ENCODE assay signal across 19 cellular contexts in the genomic region with DNA sequence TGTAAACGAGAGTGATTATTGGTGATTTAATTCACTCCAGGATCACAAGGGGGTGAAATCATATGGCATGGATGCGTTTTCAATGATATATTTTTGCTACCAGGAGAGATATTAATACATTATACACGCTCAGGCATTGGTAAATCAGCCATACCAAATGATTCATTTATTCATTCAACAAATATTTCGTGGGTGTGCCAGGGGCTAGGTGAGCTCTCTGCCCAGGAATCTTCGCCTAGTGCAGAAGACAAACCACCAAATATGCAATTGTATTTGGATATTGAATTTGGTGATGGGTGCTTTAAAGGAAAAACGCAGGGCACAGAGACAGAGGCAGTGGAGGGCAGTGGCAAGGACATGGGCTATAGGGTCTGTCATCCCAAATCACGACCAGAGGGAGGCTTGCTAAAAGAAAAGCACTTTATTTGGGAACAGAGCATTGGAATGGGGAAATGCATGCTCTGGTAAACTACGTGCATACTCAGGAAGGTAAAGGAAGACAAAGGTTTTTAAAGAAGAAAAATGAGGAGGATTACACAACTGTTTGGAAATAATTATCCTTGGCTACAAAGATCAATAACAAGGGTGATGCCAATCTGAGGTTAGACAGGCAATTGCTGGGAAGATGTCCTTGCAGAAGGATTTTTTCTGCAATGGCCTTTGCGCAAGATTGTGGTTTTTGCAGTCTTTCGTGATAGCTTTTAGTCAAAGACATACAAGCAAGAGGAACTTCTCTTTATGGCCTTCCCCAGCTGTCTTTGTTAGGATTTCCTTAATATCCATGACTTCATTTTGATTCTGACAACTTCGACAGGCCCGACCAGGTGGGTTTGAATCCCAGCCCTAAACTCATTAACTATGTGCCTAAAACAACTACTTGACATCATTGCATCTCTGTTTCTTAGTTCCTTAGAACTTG. TPM values are rescaled to one million over a fixed set of nuclear protein-coding genes. Genes with fewer than 3 reads are reported as not detected.
DNase-seq lines count a peak whose midpoint lies in the region; FAIRE-seq and TF ChIP-seq lines count a peak whose summit lies in the region.
"Had no signal": no experiment of that assay in that cellular context is flagged by ENCODE, and none has a peak within 500 bp of the region (broad histone marks: within the 10 kb centered on the region; RNA-seq: fewer than 3 reads in every experiment).

No MANE protein-coding gene starts in this region.

- H3K27ac Mint-ChIP-seq in MCF 10A (ENCODE audit: low read depth, unreplicated experiment) (peak overlapping the region; percentile 77), osteocyte (ENCODE audit: unreplicated experiment) (no peak overlapping the region)
- H3K27ac Mint-ChIP-seq: activated CD8-positive, alpha-beta T cell treated with anti-CD3 and anti-CD28 coated beads, Interleukin-2, amount 10 ng/mL, durations not matched to agents 7 days and 5 days; activated T-helper 2 cell treated with anti-CD3 and anti-CD28 coated beads, Interferon-gamma antibody, Interleukin-2, Interleukin-4, amounts not matched to agents 10 μg/mL and 5 μg/mL and 100 μg/mL, durations not matched to agents 14 hours and 24 hours and 36 hours; CD8-positive, alpha-beta memory T cell; type B pancreatic cell had no signal

- H3K79me1 ChIP-seq in H1 (ENCODE audit: low read depth, low read length) = no peaks in the 10 kb centered on the region

- H3K4me1 Mint-ChIP-seq in MCF 10A (ENCODE audit: insufficient read depth, unreplicated experiment) (peaks cover 18% of the 10 kb centered on the region), osteocyte (ENCODE audit: unreplicated experiment) (no peaks in the 10 kb centered on the region)
- H3K4me1 Mint-ChIP-seq: CD8-positive, alpha-beta memory T cell had no signal

- H4K91ac ChIP-seq in H1 (replicated peaks; ENCODE audit: insufficient read length, low read length) = no peak overlapping the region

- H3K4me1 ChIP-seq in breast epithelium = no peaks in the 10 kb centered on the region
- H3K4me1 ChIP-seq in H1 (replicated peaks in 1 of 4; ENCODE audit: control insufficient read depth in 3 of 4, insufficient read depth in 4 of 4, low read length in 3 of 4) = no peaks in the 10 kb centered on the region
- H3K4me1 ChIP-seq in HAP-1 = no peaks in the 10 kb centered on the region

- no peaks in the 10 kb centered on the region for H4K20me1 ChIP-seq in H1 (replicated peaks in 1 of 2; ENCODE audit: control insufficient read depth in 1 of 2, insufficient read depth in 2 of 2, low read length in 2 of 2)

- H3K27ac ChIP-seq in breast epithelium = peak overlapping the region in 1 of 2 donors; percentile 2
- H3K27ac ChIP-seq in H1 (ENCODE audit: low read depth, low read length) = no peak overlapping the region
- H3K27ac ChIP-seq: coronary artery, WERI-Rb-1 had no signal

- no peaks in the 10 kb centered on the region for H3K27me3 Mint-ChIP-seq in MCF 10A (ENCODE audit: insufficient read depth, unreplicated experiment)
- H3K27me3 Mint-ChIP-seq in osteocyte (ENCODE audit: unreplicated experiment) = peaks cover 7% of the 10 kb centered on the region

- TF ChIP-seq POLR2A in breast epithelium (IDR thresholded peaks at IDR 0.05) = no peak
- no peak for TF ChIP-seq POLR2A in H1 (IDR thresholded peaks at IDR 0.05; ENCODE audit: control extremely low read depth in 1 of 2, low read depth in 2 of 2, low read length in 2 of 2)

- H3K9me3 Mint-ChIP-seq in MCF 10A (ENCODE audit: unreplicated experiment) = no peaks in the 10 kb centered on the region
- no peaks in the 10 kb centered on the region for H3K9me3 Mint-ChIP-seq in osteocyte (ENCODE audit: unreplicated experiment)
- H3K9me3 Mint-ChIP-seq: activated T-helper 2 cell treated with anti-CD3 and anti-CD28 coated beads, Interferon-gamma antibody, Interleukin-2, Interleukin-4, amounts not matched to agents 10 μg/mL and 5 μg/mL and 100 μg/mL, durations not matched to agents 14 hours and 24 hours and 36 hours; CD8-positive, alpha-beta memory T cell; type B pancreatic cell had no signal

- no peak overlapping the region for H3K4me2 ChIP-seq in H1 (ENCODE audit: insufficient read depth in 1 of 2, low read depth in 2 of 2, low read length in 2 of 2)

- no TSS peak for BruUV-seq in MCF 10A (replicated peaks; lab: Mats Ljungman, UMichigan)

- no peak for TF ChIP-seq RAD21 in H1 (IDR thresholded peaks at IDR 0.05 in 1 of 2, conservative IDR thresholded peaks at IDR 0.05 in 1 of 2; ENCODE audit: low read depth in 2 of 2, low read length in 2 of 2)

- H3K36me3 ChIP-seq in breast epithelium (no peaks in the 10 kb centered on the region), H1 (ENCODE audit: control insufficient read depth in 2 of 4, insufficient read depth in 4 of 4, low read length in 3 of 4) (no peaks in the 10 kb centered on the region), HAP-1 (replicated peaks) (no peaks in the 10 kb centered on the region)
- H3K36me3 ChIP-seq: WERI-Rb-1 had no signal

- H3K56ac ChIP-seq in H1 (replicated peaks; ENCODE audit: insufficient read length, low read depth, low read length) = no peak overlapping the region

- no peak overlapping the region for H2BK5ac ChIP-seq in H1 (ENCODE audit: low read depth, low read length)

- H3K18ac ChIP-seq in H1 (ENCODE audit: extremely low read depth, low read length) = no peak overlapping the region

- no peak overlapping the region for H2BK12ac ChIP-seq in H1 (ENCODE audit: low read depth, low read length)

- no peak for TF ChIP-seq CTCF in MCF 10A (IDR thresholded peaks at IDR 0.05; ENCODE audit: unreplicated experiment)
- no peak for TF ChIP-seq CTCF in breast epithelium (IDR thresholded peaks at IDR 0.05)
- no peak for TF ChIP-seq CTCF in H1 (IDR thresholded peaks at IDR 0.05; ENCODE audit: control extremely low read depth in 1 of 3, insufficient read depth in 1 of 3, low read depth in 1 of 3, low read length in 3 of 3)
- no peak for TF ChIP-seq CTCF in osteocyte (IDR thresholded peaks at IDR 0.05)

- no peaks in the 10 kb centered on the region for H3K9me3 ChIP-seq in breast epithelium
- H3K9me3 ChIP-seq in H1 (ENCODE audit: insufficient read depth in 2 of 2, low read depth in 1 of 2, low read length in 1 of 2) = no peaks in the 10 kb centered on the region
- no peaks in the 10 kb centered on the region for H3K9me3 ChIP-seq in HAP-1

- FAIRE-seq in H1 (lab: Jason Lieb, UNC) = no peak
- FAIRE-seq in urothelium cell line (lab: Jason Lieb, UNC) = no peak
- FAIRE-seq: GM12878 had no signal

- 0 out of 2 replicates have a peak overlapping the region, but pooled peaks have one; percentile 3 for H2AFZ ChIP-seq in H1 (ENCODE audit: low read length)

- H3K36me3 Mint-ChIP-seq in MCF 10A (ENCODE audit: insufficient read depth, unreplicated experiment) (no peaks in the 10 kb centered on the region), osteocyte (ENCODE audit: unreplicated experiment) (no peaks in the 10 kb centered on the region)
- H3K36me3 Mint-ChIP-seq: type B pancreatic cell had no signal

- H3K14ac ChIP-seq in H1 (ENCODE audit: insufficient read length) = no peak overlapping the region

- peak; percentile 72 for DNase-seq in MCF 10A (ENCODE audit: unreplicated experiment)
- DNase-seq in breast epithelium (ENCODE audit: low spot score in 2 of 2) = no peak
- DNase-seq in RPMI7951 (ENCODE audit: low read depth) = peak; percentile 45
- DNase-seq in H1 (ENCODE audit: low read depth in 1 of 2, low spot score in 2 of 2) = no peak
- peak; percentile 54 for DNase-seq in urothelium cell line (ENCODE audit: low spot score)
- no peak for DNase-seq in osteocyte (ENCODE audit: extremely low spot score, unreplicated experiment)
- no peak for DNase-seq in AG20443 (ENCODE audit: low spot score)
- no peak for DNase-seq in HAP-1 (ENCODE audit: low spot score in 2 of 2)
- DNase-seq: 8988T; activated CD8-positive, alpha-beta T cell treated with anti-CD3 and anti-CD28 coated beads, Interleukin-2, amount 10 ng/mL, durations not matched to agents 7 days and 5 days; CD8-positive, alpha-beta memory T cell; NK-92 treated with Interleukin-12 subunit alpha and Interleukin-12 subunit beta, amount 100 ng/mL, for 24 hours; posterior cingulate gyrus; stimulated activated naive CD4-positive, alpha-beta T cell treated with Interleukin-2 at 50 U/mL for 16 hours; WERI-Rb-1 had no signal

- H3K23ac ChIP-seq in H1 (ENCODE audit: insufficient read length) = no peak overlapping the region

- no peak overlapping the region for H3K9ac ChIP-seq in H1 (replicated peaks in 1 of 4; ENCODE audit: extremely low read depth in 1 of 4, low read depth in 3 of 4, low read length in 3 of 4)

- no peak overlapping the region for H3K4ac ChIP-seq in H1 (replicated peaks; ENCODE audit: insufficient read length, low read depth, low read length)

- intact Hi-C loops in MCF 10A (cut with micrococcal nuclease) (loop anchor here (1.0 to 5.0 kb wide), 2 partner anchors 14 to 69 kb away; partner anchors contain the start of gene VRK1), breast epithelium (cut with DNase I; ENCODE audit: low total_unique reads) (no loop called here)

- H3K79me2 ChIP-seq in H1 (ENCODE audit: control insufficient read depth in 1 of 2, insufficient read depth in 2 of 2, low read length in 2 of 2) = no peaks in the 10 kb centered on the region

- no peak for TF ChIP-seq EP300 in H1 (IDR thresholded peaks at IDR 0.05; ENCODE audit: borderline replicate concordance in 1 of 2, low read depth in 2 of 2, low read length in 2 of 2)

- H4K8ac ChIP-seq in H1 (ENCODE audit: extremely low read depth, insufficient read depth, low read length) = no peak overlapping the region

- H3K4me3 Mint-ChIP-seq in MCF 10A (ENCODE audit: unreplicated experiment) (peak overlapping the region; percentile 66), osteocyte (ENCODE audit: unreplicated experiment) (no peak overlapping the region)
- H3K4me3 Mint-ChIP-seq: activated CD8-positive, alpha-beta T cell treated with anti-CD3 and anti-CD28 coated beads, Interleukin-2, amount 10 ng/mL, durations not matched to agents 7 days and 5 days; CD8-positive, alpha-beta memory T cell; type B pancreatic cell had no signal

- WGBS in H1 (ENCODE audit: extremely low coverage in 1 of 2, insufficient coverage in 1 of 2, insufficient read length in 1 of 2, insufficient replicate concordance in 2 of 2, low coverage in 1 of 2, low lambda C conversion rate in 2 of 2, missing lambda C conversion rate in 1 of 2), 2 experiments = 92% methylated on average over 12 of the region's 12 CpGs; no CpG with 5 or more reads in 1 of the 2 experiments

- CTCF ChIA-PET in MCF 10A (lab: Yijun Ruan, JAX) = interaction anchor here (0.6 to 1.5 kb wide), 9 partner anchors 8 to 216 kb away, joined by 3 to 11 read pairs (median 3); partner anchors contain the start of gene VRK1
- CTCF ChIA-PET in H1 (lab: Charles Lee; ENCODE audit: partially characterized antibody) = no interaction called here

- H3K27me3 ChIP-seq in breast epithelium = no peaks in the 10 kb centered on the region
- H3K27me3 ChIP-seq in H1 (replicated peaks in 1 of 4; ENCODE audit: control insufficient read depth in 3 of 4, extremely low read depth in 1 of 4, insufficient read depth in 3 of 4, low read length in 3 of 4) = no peaks in the 10 kb centered on the region
- 0 out of 2 replicates have a peak, but pooled peaks cover 3% of the 10 kb centered on the region for H3K27me3 ChIP-seq in HAP-1 (ENCODE audit: low read depth)

- H3K23me2 ChIP-seq in H1 (ENCODE audit: low read depth, low read length) = no peaks in the 10 kb centered on the region

- H4K5ac ChIP-seq in H1 (ENCODE audit: insufficient read length, low read depth, low read length) = no peak overlapping the region

- POLR2A ChIA-PET in MCF 10A (lab: Yijun Ruan, JAX) (interaction anchor here (0.6 to 3.1 kb wide), 19 partner anchors 9 to 1533 kb away, joined by 3 to 35 read pairs (median 4); partner anchors contain the start of gene VRK1), H1 (lab: Charles Lee; ENCODE audit: partially characterized antibody) (no interaction called here)

- no peak overlapping the region for H2BK15ac ChIP-seq in H1 (ENCODE audit: low read length)

- in situ Hi-C loops in HAP-1 (cut with MboI; ENCODE audit: low sequenced_read_pairs) = no loop called here

- no peak overlapping the region for H2BK120ac ChIP-seq in H1 (replicated peaks; ENCODE audit: low read depth, low read length)

- no peak overlapping the region for H2AK5ac ChIP-seq in H1 (ENCODE audit: low read depth, low read length)

- H2BK20ac ChIP-seq in H1 (ENCODE audit: low read length) = no peak overlapping the region

- no peak overlapping the region for H3K4me3 ChIP-seq in breast epithelium
- no peak overlapping the region for H3K4me3 ChIP-seq in H1 (ENCODE audit: extremely low read depth in 1 of 4, insufficient read depth in 2 of 4, low read depth in 3 of 4, low read length in 4 of 4)
- H3K4me3 ChIP-seq in HAP-1 = no peak overlapping the region
- H3K4me3 ChIP-seq: coronary artery, GM12878 had no signal

RNA-seq across cellular contexts. Expression of gene VRK1, which starts 13.6 kb away (rescaled TPM):
- total RNA-seq in MCF 10A (2022) (14.7 and 17.7 TPM in 2 replicates), breast epithelium (10 to 100 TPM; 13.1 to 19.9 (median 16.7) TPM), osteocyte (10.6 and 12.8 TPM in 2 replicates)
- 64.5 and 72.2 TPM in 2 replicates for total RNA-seq in RPMI7951 (2014; rRNA removed; shearing (Covaris generic))
- 62.4 and 64.8 TPM in 2 replicates for total RNA-seq in H1 (2021; fragmentation: NEBNext Ultra II Directional; extraction: Animal tissue kit (Norgen Biotek cat#: 25700))
- 10.8 and 24.2 TPM in 2 replicates for polyA plus RNA-seq in H1 (2011; rRNA removed)
- polyA plus RNA-seq in H1 (2011; cell fraction: cytosol; rRNA removed) = 42.6 TPM
- 7.7 TPM for polyA plus RNA-seq in H1 (2011; cell fraction: nucleus; rRNA removed)
- polyA plus RNA-seq in H1 (2012, experiment 1 of 2) = 43.1 to 69.0 TPM (median 49.7 TPM) in 4 replicates
- polyA plus RNA-seq in H1 (2012, experiment 2 of 2) = 5.9 TPM
- polyA plus RNA-seq in H1 (2013, experiment 1 of 2) = 65.2 TPM
- 61.3 TPM for polyA plus RNA-seq in H1 (2013, experiment 2 of 2)
- polyA minus RNA-seq in H1 (2011; rRNA and poly(A)+ RNA removed) = 33.6 and 36.8 TPM in 2 replicates
- 22.2 TPM for polyA minus RNA-seq in H1 (2011; cell fraction: cytosol; rRNA and poly(A)+ RNA removed)
- 94.6 TPM for polyA minus RNA-seq in H1 (2011; cell fraction: nucleus; rRNA and poly(A)+ RNA removed)

Comparison
In these comparisons a context has a peak if more than half of its experiments do, and no peak if none do; other contexts are left out.
1. DNase-seq: peak in MCF 10A (single experiment), RPMI7951 (single experiment) and urothelium cell line (single experiment); none in breast epithelium (0 of 2), H1 (0 of 2), osteocyte (single experiment), AG20443 (single experiment) and HAP-1 (0 of 2).